Comparison of ENCODE assay signal across 2 cellular contexts in the genomic region with DNA sequence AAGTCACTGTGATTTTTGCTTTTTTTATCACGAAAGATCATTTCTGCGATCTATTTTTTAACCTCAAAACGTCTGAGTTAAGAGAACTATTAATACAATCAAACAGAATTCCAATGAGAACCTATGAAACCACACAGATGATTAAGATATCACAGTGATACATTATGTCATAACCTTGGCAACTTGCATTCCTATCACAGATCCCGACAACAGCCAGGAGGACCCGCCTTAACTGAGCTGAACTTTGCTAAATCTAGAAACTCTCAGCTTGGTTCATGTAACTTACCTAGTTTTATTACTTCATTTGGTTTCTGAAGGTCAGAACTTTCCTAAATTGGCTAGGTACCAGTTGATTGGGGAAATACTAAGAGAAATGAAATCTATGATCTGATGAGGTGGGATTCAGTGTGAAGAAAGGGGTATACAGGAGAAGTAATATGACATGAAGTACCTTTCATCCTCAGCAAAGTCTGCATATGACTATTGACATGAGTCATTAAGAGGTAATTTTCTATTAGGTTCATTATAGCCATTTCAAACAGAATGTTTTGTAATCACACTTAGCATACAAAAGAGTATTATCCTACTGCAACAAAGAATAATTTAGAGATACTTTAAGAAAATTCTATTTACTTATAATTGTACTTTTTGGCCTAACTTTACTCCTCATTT.
TF ChIP-seq lines count a peak whose summit lies in the region.

No MANE protein-coding gene starts in this region.

TF ChIP-seq in SK-N-SH treated with all-trans-retinoic acid at 6 μM for 48 hours, 23 proteins besides CTCF, POLR2A, EP300 and RAD21 (continued from another document):
- TF ChIP-seq, protein P1, sequence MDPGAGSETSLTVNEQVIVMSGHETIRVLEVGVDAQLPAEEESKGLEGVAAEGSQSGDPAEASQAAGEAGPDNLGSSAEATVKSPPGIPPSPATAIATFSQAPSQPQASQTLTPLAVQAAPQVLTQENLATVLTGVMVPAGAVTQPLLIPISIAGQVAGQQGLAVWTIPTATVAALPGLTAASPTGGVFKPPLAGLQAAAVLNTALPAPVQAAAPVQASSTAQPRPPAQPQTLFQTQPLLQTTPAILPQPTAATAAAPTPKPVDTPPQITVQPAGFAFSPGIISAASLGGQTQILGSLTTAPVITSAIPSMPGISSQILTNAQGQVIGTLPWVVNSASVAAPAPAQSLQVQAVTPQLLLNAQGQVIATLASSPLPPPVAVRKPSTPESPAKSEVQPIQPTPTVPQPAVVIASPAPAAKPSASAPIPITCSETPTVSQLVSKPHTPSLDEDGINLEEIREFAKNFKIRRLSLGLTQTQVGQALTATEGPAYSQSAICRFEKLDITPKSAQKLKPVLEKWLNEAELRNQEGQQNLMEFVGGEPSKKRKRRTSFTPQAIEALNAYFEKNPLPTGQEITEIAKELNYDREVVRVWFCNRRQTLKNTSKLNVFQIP (CRISPR knock-in tag; IDR thresholded peaks at IDR 0.05; ENCODE audit: borderline replicate concordance, low read depth), result no peak
- TF ChIP-seq ZNF565 (CRISPR knock-in tag; conservative IDR thresholded peaks at IDR 0.05; ENCODE audit: low read depth) (no peak), ISL1 (CRISPR knock-in tag; IDR thresholded peaks at IDR 0.05) (no peak), RARB (CRISPR knock-in tag; IDR thresholded peaks at IDR 0.05) (no peak)
TF ChIP-seq in SK-N-SH treated with all-trans-retinoic acid at 6 μM for 48 hours: peak in this region for 0.

TF ChIP-seq in SK-N-SH, 30 proteins besides CTCF, POLR2A, EP300 and RAD21 (continued from another document):
- TF ChIP-seq, protein P2, sequence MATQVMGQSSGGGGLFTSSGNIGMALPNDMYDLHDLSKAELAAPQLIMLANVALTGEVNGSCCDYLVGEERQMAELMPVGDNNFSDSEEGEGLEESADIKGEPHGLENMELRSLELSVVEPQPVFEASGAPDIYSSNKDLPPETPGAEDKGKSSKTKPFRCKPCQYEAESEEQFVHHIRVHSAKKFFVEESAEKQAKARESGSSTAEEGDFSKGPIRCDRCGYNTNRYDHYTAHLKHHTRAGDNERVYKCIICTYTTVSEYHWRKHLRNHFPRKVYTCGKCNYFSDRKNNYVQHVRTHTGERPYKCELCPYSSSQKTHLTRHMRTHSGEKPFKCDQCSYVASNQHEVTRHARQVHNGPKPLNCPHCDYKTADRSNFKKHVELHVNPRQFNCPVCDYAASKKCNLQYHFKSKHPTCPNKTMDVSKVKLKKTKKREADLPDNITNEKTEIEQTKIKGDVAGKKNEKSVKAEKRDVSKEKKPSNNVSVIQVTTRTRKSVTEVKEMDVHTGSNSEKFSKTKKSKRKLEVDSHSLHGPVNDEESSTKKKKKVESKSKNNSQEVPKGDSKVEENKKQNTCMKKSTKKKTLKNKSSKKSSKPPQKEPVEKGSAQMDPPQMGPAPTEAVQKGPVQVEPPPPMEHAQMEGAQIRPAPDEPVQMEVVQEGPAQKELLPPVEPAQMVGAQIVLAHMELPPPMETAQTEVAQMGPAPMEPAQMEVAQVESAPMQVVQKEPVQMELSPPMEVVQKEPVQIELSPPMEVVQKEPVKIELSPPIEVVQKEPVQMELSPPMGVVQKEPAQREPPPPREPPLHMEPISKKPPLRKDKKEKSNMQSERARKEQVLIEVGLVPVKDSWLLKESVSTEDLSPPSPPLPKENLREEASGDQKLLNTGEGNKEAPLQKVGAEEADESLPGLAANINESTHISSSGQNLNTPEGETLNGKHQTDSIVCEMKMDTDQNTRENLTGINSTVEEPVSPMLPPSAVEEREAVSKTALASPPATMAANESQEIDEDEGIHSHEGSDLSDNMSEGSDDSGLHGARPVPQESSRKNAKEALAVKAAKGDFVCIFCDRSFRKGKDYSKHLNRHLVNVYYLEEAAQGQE (IDR thresholded peaks at IDR 0.05; ENCODE audit: low read depth, low read length), result no peak
- TF ChIP-seq FOXM1 (IDR thresholded peaks at IDR 0.05; ENCODE audit: low read depth) (no peak), POLR2AphosphoS5 (IDR thresholded peaks at IDR 0.05; ENCODE audit: low read depth, low read length) (no peak), FOSL2 (IDR thresholded peaks at IDR 0.05; ENCODE audit: borderline replicate concordance, low read depth) (no peak), EZH2phosphoT487 (IDR thresholded peaks at IDR 0.05; ENCODE audit: borderline replicate concordance, low read depth) (no peak), SMC3 (IDR thresholded peaks at IDR 0.05; ENCODE audit: low read depth, low read length) (no peak), RXRA (IDR thresholded peaks at IDR 0.05; ENCODE audit: borderline replicate concordance, low read depth) (no peak), RFX5 (IDR thresholded peaks at IDR 0.05; ENCODE audit: low read length) (no peak), GABPA (IDR thresholded peaks at IDR 0.05; ENCODE audit: low read depth) (no peak), NRF1 (IDR thresholded peaks at IDR 0.05; ENCODE audit: low read depth, low read length) (no peak)
- TF ChIP-seq, protein P3, sequence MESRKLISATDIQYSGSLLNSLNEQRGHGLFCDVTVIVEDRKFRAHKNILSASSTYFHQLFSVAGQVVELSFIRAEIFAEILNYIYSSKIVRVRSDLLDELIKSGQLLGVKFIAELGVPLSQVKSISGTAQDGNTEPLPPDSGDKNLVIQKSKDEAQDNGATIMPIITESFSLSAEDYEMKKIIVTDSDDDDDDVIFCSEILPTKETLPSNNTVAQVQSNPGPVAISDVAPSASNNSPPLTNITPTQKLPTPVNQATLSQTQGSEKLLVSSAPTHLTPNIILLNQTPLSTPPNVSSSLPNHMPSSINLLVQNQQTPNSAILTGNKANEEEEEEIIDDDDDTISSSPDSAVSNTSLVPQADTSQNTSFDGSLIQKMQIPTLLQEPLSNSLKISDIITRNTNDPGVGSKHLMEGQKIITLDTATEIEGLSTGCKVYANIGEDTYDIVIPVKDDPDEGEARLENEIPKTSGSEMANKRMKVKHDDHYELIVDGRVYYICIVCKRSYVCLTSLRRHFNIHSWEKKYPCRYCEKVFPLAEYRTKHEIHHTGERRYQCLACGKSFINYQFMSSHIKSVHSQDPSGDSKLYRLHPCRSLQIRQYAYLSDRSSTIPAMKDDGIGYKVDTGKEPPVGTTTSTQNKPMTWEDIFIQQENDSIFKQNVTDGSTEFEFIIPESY (IDR thresholded peaks at IDR 0.05; ENCODE audit: borderline replicate concordance, low read depth), result no peak
